Comparison of ENCODE assay signal across 12 cellular contexts in the genomic region with DNA sequence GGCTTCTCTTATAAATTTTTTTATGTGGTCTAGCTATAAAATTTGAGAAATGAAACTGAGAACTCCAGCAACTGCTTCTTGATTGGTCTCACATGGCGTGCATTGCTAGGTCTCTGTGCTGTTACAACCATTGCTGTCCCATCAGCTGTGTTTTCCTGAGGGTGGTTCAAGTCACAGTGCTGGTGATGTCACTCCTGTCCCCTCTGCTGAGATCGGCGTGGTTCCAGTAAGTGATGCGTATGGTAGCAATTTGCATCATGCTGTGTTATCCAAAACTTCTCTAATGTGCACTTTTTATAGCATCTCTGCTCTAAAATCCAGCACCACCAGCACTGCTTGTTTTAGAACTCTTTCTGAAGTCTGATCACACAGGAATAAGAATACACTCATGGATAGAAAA.
A peak's percentile ranks its signal among the peaks of the same experiment; 100 is the strongest.
DNase-seq lines count a peak whose midpoint lies in the region; ATAC-seq and TF ChIP-seq lines count a peak whose summit lies in the region.
"Had no signal": no experiment of that assay in that cellular context is flagged by ENCODE, and none has a peak within 500 bp of the region (broad histone marks: within the 10 kb centered on the region; RNA-seq: fewer than 3 reads in every experiment).

No MANE protein-coding gene starts in this region.

- CTCF ChIA-PET in HEK293 (lab: Yijun Ruan, JAX) = no interaction called here

- POLR2A ChIA-PET in HEK293 (lab: Yijun Ruan, JAX) = no interaction called here

- H3K27ac ChIP-seq in HEK293 (ENCODE audit: extremely low read depth, low read depth, low read length) = no peak overlapping the region
- H3K27ac ChIP-seq in right atrium auricular region = no peak overlapping the region
- H3K27ac ChIP-seq in subcutaneous abdominal adipose tissue (ENCODE audit: low read depth, low read length) = peak overlapping the region; percentile 38

- H3K9ac ChIP-seq in subcutaneous abdominal adipose tissue (ENCODE audit: low read length in 5 of 5) = peak overlapping the region in 1 of 5 donors; percentile 71

- ATAC-seq in SK-N-SH treated with all-trans-retinoic acid at 6 μM for 48 hours = peak; percentile 37; the same call in 1 of the 3 replicates
- no peak for ATAC-seq in HG02938 (IDR thresholded peaks at IDR 0.05; ENCODE audit: unreplicated experiment)
- no peak for ATAC-seq in GM21825 (IDR thresholded peaks at IDR 0.05; ENCODE audit: unreplicated experiment)

- TF ChIP-seq CTCF in HEK293 (tag by site-specific recombination; IDR thresholded peaks at IDR 0.05) (no peak), right atrium auricular region (IDR thresholded peaks at IDR 0.05) (no peak)

- H3K27me3 ChIP-seq in right atrium auricular region (no peaks in the 10 kb centered on the region), subcutaneous abdominal adipose tissue (ENCODE audit: control insufficient read depth in 5 of 5, insufficient read depth in 4 of 5, low read length in 5 of 5) (no peaks in the 10 kb centered on the region)

- H3K36me3 ChIP-seq in HEK293 (ENCODE audit: control insufficient read depth in 2 of 2, insufficient read depth in 1 of 2, low read length in 2 of 2) (no peaks in the 10 kb centered on the region), right atrium auricular region (no peaks in the 10 kb centered on the region), subcutaneous abdominal adipose tissue (ENCODE audit: control insufficient read depth in 5 of 5, insufficient read depth in 5 of 5, low read length in 5 of 5) (no peaks in the 10 kb centered on the region)

- H3K9me3 ChIP-seq in HEK293 (ENCODE audit: control insufficient read depth, insufficient read depth, low read depth, low read length) (no peaks in the 10 kb centered on the region), right atrium auricular region (no peaks in the 10 kb centered on the region), subcutaneous abdominal adipose tissue (ENCODE audit: control insufficient read depth in 5 of 5, low read length in 5 of 5) (no peaks in the 10 kb centered on the region)

- DNase-seq in right atrium auricular region (ENCODE audit: low spot score) = peak; percentile 62
- DNase-seq in stimulated activated CD4-positive, alpha-beta T cell treated with anti-CD3 and anti-CD28 coated beads, Interleukin-1b, Interleukin-23, amount 100 ng/mL, for 48 hours = no peak
- DNase-seq in NCI-H1092 (lab: John Stamatoyannopoulos, UW) = no peak
- DNase-seq: activated CD4-positive, CD25-positive, alpha-beta regulatory T cell treated with anti-CD3 and anti-CD28 coated beads, Interleukin-2, amount 50 U/mL, for 72 hours; COR-L47; NCI-H1417 treated with DMSO at 0.1 percent for 48 hours; NCI-H524 had no signal

- H3K4me3 ChIP-seq in HEK293 (ENCODE audit: low read depth, low read length) (no peak overlapping the region), right atrium auricular region (no peak overlapping the region), subcutaneous abdominal adipose tissue (ENCODE audit: low read depth in 1 of 5, low read length in 5 of 5) (peak overlapping the region; percentile 12 to 38 (median 32))

- peaks cover 12% of the 10 kb centered on the region for H3K4me1 ChIP-seq in HEK293 (ENCODE audit: control insufficient read depth, insufficient read depth, low read length)
- H3K4me1 ChIP-seq in right atrium auricular region = no peaks in the 10 kb centered on the region
- H3K4me1 ChIP-seq in subcutaneous abdominal adipose tissue (ENCODE audit: control insufficient read depth in 5 of 5, insufficient read depth in 5 of 5, low read length in 5 of 5) = peaks cover 0 to 19% (median 10%) of the 10 kb centered on the region in 5 donors

TF ChIP-seq in HEK293, 187 proteins besides CTCF, POLR2A, EP300 and RAD21 (continues in another document):
- TF ChIP-seq KLF16 (tag by site-specific recombination; IDR thresholded peaks at IDR 0.05) = peak; percentile 28; the same call in 1 of the 2 replicates
- TF ChIP-seq, protein P1, sequence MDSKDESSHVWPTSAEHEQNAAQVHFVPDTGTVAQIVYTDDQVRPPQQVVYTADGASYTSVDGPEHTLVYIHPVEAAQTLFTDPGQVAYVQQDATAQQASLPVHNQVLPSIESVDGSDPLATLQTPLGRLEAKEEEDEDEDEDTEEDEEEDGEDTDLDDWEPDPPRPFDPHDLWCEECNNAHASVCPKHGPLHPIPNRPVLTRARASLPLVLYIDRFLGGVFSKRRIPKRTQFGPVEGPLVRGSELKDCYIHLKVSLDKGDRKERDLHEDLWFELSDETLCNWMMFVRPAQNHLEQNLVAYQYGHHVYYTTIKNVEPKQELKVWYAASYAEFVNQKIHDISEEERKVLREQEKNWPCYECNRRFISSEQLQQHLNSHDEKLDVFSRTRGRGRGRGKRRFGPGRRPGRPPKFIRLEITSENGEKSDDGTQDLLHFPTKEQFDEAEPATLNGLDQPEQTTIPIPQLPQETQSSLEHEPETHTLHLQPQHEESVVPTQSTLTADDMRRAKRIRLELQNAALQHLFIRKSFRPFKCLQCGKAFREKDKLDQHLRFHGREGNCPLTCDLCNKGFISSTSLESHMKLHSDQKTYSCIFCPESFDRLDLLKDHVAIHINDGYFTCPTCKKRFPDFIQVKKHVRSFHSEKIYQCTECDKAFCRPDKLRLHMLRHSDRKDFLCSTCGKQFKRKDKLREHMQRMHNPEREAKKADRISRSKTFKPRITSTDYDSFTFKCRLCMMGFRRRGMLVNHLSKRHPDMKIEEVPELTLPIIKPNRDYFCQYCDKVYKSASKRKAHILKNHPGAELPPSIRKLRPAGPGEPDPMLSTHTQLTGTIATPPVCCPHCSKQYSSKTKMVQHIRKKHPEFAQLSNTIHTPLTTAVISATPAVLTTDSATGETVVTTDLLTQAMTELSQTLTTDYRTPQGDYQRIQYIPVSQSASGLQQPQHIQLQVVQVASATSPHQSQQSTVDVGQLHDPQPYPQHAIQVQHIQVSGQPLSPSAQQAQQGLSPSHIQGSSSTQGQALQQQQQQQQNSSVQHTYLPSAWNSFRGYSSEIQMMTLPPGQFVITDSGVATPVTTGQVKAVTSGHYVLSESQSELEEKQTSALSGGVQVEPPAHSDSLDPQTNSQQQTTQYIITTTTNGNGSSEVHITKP (tag by site-specific recombination; IDR thresholded peaks at IDR 0.05) = peak; percentile 70
- peak; percentile 31; the same call in 1 of the 2 replicates for TF ChIP-seq ZNF10 (tag by site-specific recombination; IDR thresholded peaks at IDR 0.05)

TF ChIP-seq in SK-N-SH treated with all-trans-retinoic acid at 6 μM for 48 hours, 23 proteins besides CTCF, POLR2A, EP300 and RAD21:
- TF ChIP-seq RARB (CRISPR knock-in tag; IDR thresholded peaks at IDR 0.05) (no peak), SNAI2 (CRISPR knock-in tag; IDR thresholded peaks at IDR 0.05) (no peak), GLIS3 (CRISPR knock-in tag; IDR thresholded peaks at IDR 0.05) (no peak)
- TF ChIP-seq, protein P2, sequence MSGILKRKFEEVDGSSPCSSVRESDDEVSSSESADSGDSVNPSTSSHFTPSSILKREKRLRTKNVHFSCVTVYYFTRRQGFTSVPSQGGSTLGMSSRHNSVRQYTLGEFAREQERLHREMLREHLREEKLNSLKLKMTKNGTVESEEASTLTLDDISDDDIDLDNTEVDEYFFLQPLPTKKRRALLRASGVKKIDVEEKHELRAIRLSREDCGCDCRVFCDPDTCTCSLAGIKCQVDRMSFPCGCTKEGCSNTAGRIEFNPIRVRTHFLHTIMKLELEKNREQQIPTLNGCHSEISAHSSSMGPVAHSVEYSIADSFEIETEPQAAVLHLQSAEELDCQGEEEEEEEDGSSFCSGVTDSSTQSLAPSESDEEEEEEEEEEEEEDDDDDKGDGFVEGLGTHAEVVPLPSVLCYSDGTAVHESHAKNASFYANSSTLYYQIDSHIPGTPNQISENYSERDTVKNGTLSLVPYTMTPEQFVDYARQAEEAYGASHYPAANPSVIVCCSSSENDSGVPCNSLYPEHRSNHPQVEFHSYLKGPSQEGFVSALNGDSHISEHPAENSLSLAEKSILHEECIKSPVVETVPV (CRISPR knock-in tag; IDR thresholded peaks at IDR 0.05) = no peak
TF ChIP-seq in SK-N-SH treated with all-trans-retinoic acid at 6 μM for 48 hours: peak in this region for 0.

Comparison
In these comparisons a context has a peak if more than half of its experiments do, and no peak if none do; other contexts are left out.
1. H3K4me3 ChIP-seq: peak in subcutaneous abdominal adipose tissue (5 of 5); none in HEK293 (single experiment) and right atrium auricular region (0 of 2).